In genomic region chr5:123028222-123028621, GRCh38 we compare ENCODE assay signal across 35 cellular contexts. TPM values are rescaled to one million over a fixed set of nuclear protein-coding genes. Genes with fewer than 3 reads are reported as not detected.
"Had no signal": no experiment of that assay in that cellular context is flagged by ENCODE, and none has a peak within 500 bp of the region (broad histone marks: within the 10 kb centered on the region; RNA-seq: fewer than 3 reads in every experiment).

No MANE protein-coding gene starts in this region.

- H3K4me2 ChIP-seq: KMS-11 had no signal

- H3K4me3 ChIP-seq: adrenal gland, body of pancreas, breast epithelium, Peyer's patch had no signal

- FAIRE-seq: astrocyte had no signal

- ATAC-seq: activated CD8-positive, alpha-beta T cell treated with anti-CD3 and anti-CD28 coated beads, Interleukin-2, amount 10 ng/mL, durations not matched to agents 7 days and 5 days; activated naive CD4-positive, alpha-beta T cell treated with anti-CD3 and anti-CD28 coated beads, Interleukin-2, amount 50 U/mL, for 72 hours; body of pancreas; PC-3 had no signal

- H3K9ac ChIP-seq: KMS-11 had no signal

- H3K9me3 ChIP-seq: adrenal gland, body of pancreas, breast epithelium, Peyer's patch had no signal

- H3K27ac ChIP-seq: adrenal gland, body of pancreas, breast epithelium, KMS-11, Peyer's patch, WERI-Rb-1 had no signal

- H3K36me3 ChIP-seq: breast epithelium, WERI-Rb-1 had no signal

- DNase-seq: activated CD4-positive, alpha-beta T cell treated with anti-CD3 and anti-CD28 coated beads for 1 hour; activated CD4-positive, alpha-beta T cell treated with anti-CD3 and anti-CD28 coated beads for 48 hours; activated CD4-positive, alpha-beta T cell treated with anti-CD3 and anti-CD28 coated beads, Interleukin-2, amount 50 U/mL, for 48 hours; activated CD4-positive, CD25-positive, alpha-beta regulatory T cell; activated CD8-positive, alpha-beta T cell treated with anti-CD3 and anti-CD28 coated beads, Interleukin-2, amount 10 ng/mL, durations not matched to agents 7 days and 5 days; activated gamma-delta T cell treated with Interleukin-2 at 50 U/mL for 16 hours; activated naive CD4-positive, alpha-beta T cell treated with anti-CD3 and anti-CD28 coated beads for 36 hours; activated T-cell treated with anti-CD3 and anti-CD28 coated beads, Interleukin-2, amount 50 U/mL, for 24 hours; adrenal gland; body of pancreas; MM.1S; MV-4-11; NCI-H1092; NCI-H1436 treated with DMSO at 0.1 percent for 48 hours; NCI-H1694 treated with DMSO at 0.1 percent for 48 hours; NCI-H2029 treated with DMSO at 0.1 percent for 48 hours; NCI-H2107; NCI-H2171; NCI-H510A; NCI-H526; NCI-H748 treated with DMSO at 0.1 percent for 48 hours; NK-92 treated with Interleukin-12 subunit alpha and Interleukin-12 subunit beta, amount 100 ng/mL, for 24 hours; PC-3; Peyer's patch; RPMI8226; SW 1271; T-helper 1 cell; T-helper 2 cell; T-helper 9 cell; WERI-Rb-1 had no signal

- H3K27me3 ChIP-seq: adrenal gland, body of pancreas, breast epithelium, Peyer's patch had no signal

- H3K4me1 ChIP-seq: adrenal gland, body of pancreas, breast epithelium, Peyer's patch had no signal

RNA-seq across cellular contexts. Expression of gene PPIC, which starts 8.3 kb away (rescaled TPM):
- total RNA-seq: activated CD8-positive, alpha-beta T cell treated with anti-CD3 and anti-CD28 coated beads, Interleukin-2, amount 10 ng/mL, durations not matched to agents 7 days and 5 days; activated naive CD4-positive, alpha-beta T cell treated with anti-CD3 and anti-CD28 coated beads for 36 hours; activated naive CD4-positive, alpha-beta T cell treated with anti-CD3 and anti-CD28 coated beads, Interleukin-2, amount 50 U/mL, for 72 hours; activated T-helper 2 cell treated with anti-CD3 and anti-CD28 coated beads, Interferon-gamma antibody, Interleukin-2, Interleukin-4, amounts not matched to agents 10 μg/mL and 5 μg/mL and 100 μg/mL, durations not matched to agents 14 hours and 24 hours and 36 hours had no signal
